27 cellular contexts compared by ENCODE assay signal in genomic region chr15:52511084-52511483, GRCh38.
"Had no signal": no experiment of that assay in that cellular context is flagged by ENCODE, and none has a peak within 500 bp of the region (broad histone marks: within the 10 kb centered on the region; RNA-seq: fewer than 3 reads in every experiment).

No MANE protein-coding gene starts in this region.

- H3K4me3 ChIP-seq: breast epithelium, gastrocnemius medialis, left lung, lung, neural progenitor cell, psoas muscle, right atrium auricular region, uterus had no signal

- H3K4me1 ChIP-seq: breast epithelium, left lung, parathyroid adenoma, uterus had no signal

- H3K36me3 Mint-ChIP-seq: natural killer cell, neural progenitor cell, type B pancreatic cell had no signal

- H3K9ac ChIP-seq: neural progenitor cell, parathyroid adenoma had no signal

- H3K27ac Mint-ChIP-seq: activated naive CD8-positive, alpha-beta T cell treated with anti-CD3 and anti-CD28 coated beads, Interleukin-2, amount 50 U/mL, for 24 hours; natural killer cell; neural progenitor cell; type B pancreatic cell had no signal

- H3K27ac ChIP-seq: breast epithelium, left lung, neural progenitor cell, parathyroid adenoma, psoas muscle, right atrium auricular region, uterus, VCaP had no signal

- H3K4me3 Mint-ChIP-seq: activated naive CD8-positive, alpha-beta T cell treated with anti-CD3 and anti-CD28 coated beads, Interleukin-2, amount 50 U/mL, for 24 hours; central memory CD8-positive, alpha-beta T cell; natural killer cell; neural progenitor cell; type B pancreatic cell had no signal

- H3K9me3 ChIP-seq: breast epithelium, gastrocnemius medialis, left lung, psoas muscle, right atrium auricular region, uterus had no signal

- H3K4me2 ChIP-seq: neural progenitor cell had no signal

- H3K36me3 ChIP-seq: breast epithelium, gastrocnemius medialis, left lung, neural progenitor cell, right atrium auricular region, uterus had no signal

- ATAC-seq: activated CD4-positive, CD25-positive, alpha-beta regulatory T cell treated with anti-CD3 and anti-CD28 coated beads, Interleukin-2, amount 50 U/mL, for 24 hours; activated naive CD8-positive, alpha-beta T cell treated with anti-CD3 and anti-CD28 coated beads, Interleukin-2, amount 50 U/mL, for 24 hours; gastrocnemius medialis; left lung; natural killer cell; psoas muscle had no signal

- DNase-seq: activated CD4-positive, alpha-beta T cell treated with anti-CD3 and anti-CD28 coated beads for 48 hours; activated CD4-positive, alpha-beta T cell treated with anti-CD3 and anti-CD28 coated beads, Interleukin-2, amount 50 U/mL, for 48 hours; activated CD8-positive, alpha-beta memory T cell treated with anti-CD3 and anti-CD28 coated beads for 24 hours; activated gamma-delta T cell treated with Interleukin-2 at 50 U/mL for 16 hours; activated naive CD4-positive, alpha-beta T cell treated with anti-CD3 and anti-CD28 coated beads, Interleukin-2, amount 50 U/mL, for 16 hours; activated naive CD8-positive, alpha-beta T cell treated with anti-CD3 and anti-CD28 coated beads, Interleukin-2, amount 50 U/mL, for 24 hours; activated T-cell treated with anti-CD3 and anti-CD28 coated beads, Interleukin-2, amount 50 U/mL, for 1 hour; effector memory CD4-positive, alpha-beta T cell; gastrocnemius medialis; glutamatergic neuron; left lung; mesendoderm; natural killer cell; occipital lobe; psoas muscle; stimulated activated CD4-positive, alpha-beta T cell treated with anti-CD3 and anti-CD28 coated beads, Interleukin-15, amount 100 ng/mL, for 24 hours; stimulated activated naive CD4-positive, alpha-beta T cell treated with Interleukin-2 at 50 U/mL for 16 hours; uterus had no signal

- H3K9me3 Mint-ChIP-seq: activated naive CD8-positive, alpha-beta T cell treated with anti-CD3 and anti-CD28 coated beads, Interleukin-2, amount 50 U/mL, for 24 hours; central memory CD8-positive, alpha-beta T cell; natural killer cell; neural progenitor cell; type B pancreatic cell had no signal

- H3K27me3 ChIP-seq: breast epithelium, gastrocnemius medialis, left lung, neural progenitor cell, right atrium auricular region, uterus had no signal

- H3K27me3 Mint-ChIP-seq: activated naive CD8-positive, alpha-beta T cell treated with anti-CD3 and anti-CD28 coated beads, Interleukin-2, amount 50 U/mL, for 24 hours; central memory CD8-positive, alpha-beta T cell; type B pancreatic cell had no signal

- H2AFZ ChIP-seq: neural progenitor cell, parathyroid adenoma had no signal

- H3K4me1 Mint-ChIP-seq: neural progenitor cell had no signal
